Comparison of ENCODE assay signal across 17 cellular contexts in the genomic region with DNA sequence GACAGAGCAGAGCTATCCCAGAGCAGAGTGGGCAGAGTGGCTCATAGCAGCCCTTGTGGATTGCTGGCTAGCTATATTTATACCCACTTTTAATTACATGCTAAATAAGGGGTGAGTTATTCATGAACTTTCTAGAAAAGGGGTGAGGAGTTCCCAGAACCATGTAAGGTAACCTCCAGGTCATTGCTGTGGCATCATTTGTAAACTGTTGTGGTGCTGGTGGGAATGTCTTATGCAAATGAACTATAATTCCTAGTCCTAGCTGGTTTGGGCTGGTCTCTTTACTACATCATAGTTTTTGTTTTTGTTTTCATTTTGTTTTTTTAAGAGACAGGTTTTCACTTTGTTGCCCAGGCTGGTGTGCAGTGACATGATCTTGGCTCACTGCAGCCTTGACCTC.
"Had no signal": no experiment of that assay in that cellular context is flagged by ENCODE, and none has a peak within 500 bp of the region (broad histone marks: within the 10 kb centered on the region; RNA-seq: fewer than 3 reads in every experiment).

No MANE protein-coding gene starts in this region.

- FAIRE-seq: endothelial cell of umbilical vein had no signal

- H3K9me3 Mint-ChIP-seq: endodermal cell; nephron progenitor cell; stimulated activated memory B cell treated with anti-CD40 and anti-IgM and Interleukin-4, amounts not matched to agents 10 μg/mL and 1 μg/mL and 100 μg/mL, for 72 hours had no signal

- H3K36me3 Mint-ChIP-seq: stimulated activated memory B cell treated with anti-CD40 and anti-IgM and Interleukin-4, amounts not matched to agents 10 μg/mL and 1 μg/mL and 100 μg/mL, for 72 hours had no signal

- H3K9me3 ChIP-seq: psoas muscle, sigmoid colon, stomach had no signal

- H3K27ac Mint-ChIP-seq: endodermal cell; naive thymus-derived CD4-positive, alpha-beta T cell; nephron progenitor cell; stimulated activated memory B cell treated with anti-CD40 and anti-IgM and Interleukin-4, amounts not matched to agents 10 μg/mL and 1 μg/mL and 100 μg/mL, for 72 hours had no signal

- H2AFZ ChIP-seq: hepatocyte had no signal

- H3K27ac ChIP-seq: coronary artery, hepatocyte, psoas muscle, sigmoid colon, skin epidermis, stomach had no signal

- H3K79me2 ChIP-seq: hepatocyte had no signal

- ATAC-seq: naive thymus-derived CD4-positive, alpha-beta T cell; psoas muscle; stimulated activated memory B cell treated with anti-CD40 and anti-IgM and Interleukin-4, amounts not matched to agents 10 μg/mL and 1 μg/mL and 100 μg/mL, for 72 hours had no signal

- H3K4me1 Mint-ChIP-seq: endodermal cell; naive thymus-derived CD4-positive, alpha-beta T cell; nephron progenitor cell; stimulated activated memory B cell treated with anti-CD40 and anti-IgM and Interleukin-4, amounts not matched to agents 10 μg/mL and 1 μg/mL and 100 μg/mL, for 72 hours had no signal

- DNase-seq: effector CD4-positive, alpha-beta T cell; endodermal cell; foreskin melanocyte; head of caudate nucleus; naive thymus-derived CD4-positive, alpha-beta T cell; nephron progenitor cell; psoas muscle; sigmoid colon; stimulated activated CD4-positive, alpha-beta T cell treated with anti-CD3 and anti-CD28 coated beads, Interleukin-2, amount 100 ng/mL, for 48 hours; stimulated activated CD8-positive, alpha-beta memory T cell treated with anti-CD3 and anti-CD28 coated beads, Interleukin-4, amount 100 ng/mL, for 48 hours; stomach; trophoblast cell had no signal

- H3K4me1 ChIP-seq: psoas muscle, stomach had no signal

- H3K36me3 ChIP-seq: sigmoid colon, stomach had no signal

- H3K4me3 Mint-ChIP-seq: endodermal cell; naive thymus-derived CD4-positive, alpha-beta T cell; nephron progenitor cell; stimulated activated memory B cell treated with anti-CD40 and anti-IgM and Interleukin-4, amounts not matched to agents 10 μg/mL and 1 μg/mL and 100 μg/mL, for 72 hours had no signal

- H3K27me3 ChIP-seq: hepatocyte, sigmoid colon, stomach had no signal

- H3K4me2 ChIP-seq: hepatocyte had no signal

- H3K4me3 ChIP-seq: coronary artery, hepatocyte, psoas muscle, sigmoid colon, skin epidermis, stomach had no signal
